In genomic region chr21:43775190-43775589, GRCh38 we compare ENCODE assay signal across 9 cellular contexts. TPM values are rescaled to one million over a fixed set of nuclear protein-coding genes. Genes with fewer than 3 reads are reported as not detected.
DNase-seq lines count a peak whose midpoint lies in the region; ATAC-seq and TF ChIP-seq lines count a peak whose summit lies in the region.
"Had no signal": no experiment of that assay in that cellular context is flagged by ENCODE, and none has a peak within 500 bp of the region (broad histone marks: within the 10 kb centered on the region; RNA-seq: fewer than 3 reads in every experiment).

No MANE protein-coding gene starts in this region.

- H3K36me3 ChIP-seq in BE2C (peaks cover 20% of the 10 kb centered on the region), MM.1S (replicated peaks; ENCODE audit: insufficient read depth, low read length) (peaks cover 18% of the 10 kb centered on the region)

- no peak overlapping the region for H3K27ac ChIP-seq in MM.1S (ENCODE audit: low read length)

- H3K9me3 ChIP-seq in BE2C (no peaks in the 10 kb centered on the region), MM.1S (replicated peaks; ENCODE audit: insufficient read depth, low read length) (no peaks in the 10 kb centered on the region)

- H3K27ac Mint-ChIP-seq in effector memory CD8-positive, alpha-beta T cell: peak overlapping the region; percentile 28 to 82
- H3K27ac Mint-ChIP-seq in nephron progenitor cell: no peak overlapping the region

- H3K9me3 Mint-ChIP-seq in effector memory CD8-positive, alpha-beta T cell: no peaks in the 10 kb centered on the region
- no peaks in the 10 kb centered on the region for H3K9me3 Mint-ChIP-seq in nephron progenitor cell

- H3K4me3 Mint-ChIP-seq in effector memory CD8-positive, alpha-beta T cell: peak overlapping the region; percentile 87 to 91
- H3K4me3 Mint-ChIP-seq in nephron progenitor cell: peak overlapping the region; percentile 89

- ATAC-seq in effector memory CD8-positive, alpha-beta T cell (replicated peaks): no peak
- no peak for ATAC-seq in HG03097 (IDR thresholded peaks at IDR 0.05; ENCODE audit: low FRiP score, unreplicated experiment)
- ATAC-seq in GM21381 (IDR thresholded peaks at IDR 0.05; ENCODE audit: unreplicated experiment): no peak

- H3K9me2 ChIP-seq in MM.1S (replicated peaks; ENCODE audit: insufficient read depth, low read length): no peaks in the 10 kb centered on the region

- peak overlapping the region; percentile 63 for H3K4me2 ChIP-seq in MM.1S (ENCODE audit: low read depth, low read length)

- H4K20me1 ChIP-seq in MM.1S (ENCODE audit: insufficient read depth, low read length): peaks cover 6% of the 10 kb centered on the region; the same call in 1 of the 2 replicates

- H2AFZ ChIP-seq in MM.1S (ENCODE audit: low read length): no peak overlapping the region

- H3K27me3 Mint-ChIP-seq in effector memory CD8-positive, alpha-beta T cell: no peaks in the 10 kb centered on the region
- H3K27me3 Mint-ChIP-seq in nephron progenitor cell (ENCODE audit: low read depth, poor library complexity): peaks cover 9% of the 10 kb centered on the region

- TF ChIP-seq CTCF in BE2C (IDR thresholded peaks at IDR 0.05; ENCODE audit: low read depth, low read length): no peak
- no peak for TF ChIP-seq CTCF in MM.1S (IDR thresholded peaks at IDR 0.05; ENCODE audit: low read length)
- TF ChIP-seq CTCF in nephron progenitor cell (IDR thresholded peaks at IDR 0.05): no peak
- no peak for TF ChIP-seq CTCF in GM10266 (IDR thresholded peaks at IDR 0.05; ENCODE audit: control insufficient read depth, insufficient read depth, low read depth, missing control alignments)

- H3K4me1 ChIP-seq in BE2C (no peaks in the 10 kb centered on the region), MM.1S (ENCODE audit: low read length) (peaks cover 30% of the 10 kb centered on the region)

- H3K4me3 ChIP-seq in BE2C (ENCODE audit: low read depth, low read length) (peak overlapping the region; percentile 84), MM.1S (ENCODE audit: low read length) (peak overlapping the region; percentile 90)

- no peak for DNase-seq in BE2C
- DNase-seq in MM.1S: no peak
- no peak for DNase-seq in effector memory CD8-positive, alpha-beta T cell
- no peak for DNase-seq in nephron progenitor cell
- DNase-seq in NCI-H1048 (lab: John Stamatoyannopoulos, UW): no peak
- no peak for DNase-seq in GM10266 (ENCODE audit: extremely low spot score)
- DNase-seq: NCI-H226 had no signal

- H3F3A ChIP-seq in MM.1S (ENCODE audit: insufficient read depth, low read length): peaks cover 62% of the 10 kb centered on the region

- H3K4me1 Mint-ChIP-seq in effector memory CD8-positive, alpha-beta T cell (ENCODE audit: low read depth in 2 of 2): peaks cover 25 to 33% of the 10 kb centered on the region in 2 donors
- H3K4me1 Mint-ChIP-seq in nephron progenitor cell: peaks cover 51% of the 10 kb centered on the region

- peaks cover 33% of the 10 kb centered on the region for H3K79me2 ChIP-seq in MM.1S (ENCODE audit: low read length)

- H3K27me3 ChIP-seq in BE2C (no peaks in the 10 kb centered on the region), MM.1S (replicated peaks; ENCODE audit: insufficient read depth, low read length) (no peaks in the 10 kb centered on the region)

- peaks cover 21% of the 10 kb centered on the region for H3K36me3 Mint-ChIP-seq in effector memory CD8-positive, alpha-beta T cell (ENCODE audit: insufficient read depth)
- H3K36me3 Mint-ChIP-seq in nephron progenitor cell (ENCODE audit: low read depth): peaks cover 19% of the 10 kb centered on the region

- H3K9ac ChIP-seq in MM.1S (ENCODE audit: low read length): peak overlapping the region; percentile 74

RNA-seq across cellular contexts. Expression of gene CSTB, which starts 0.9 kb away (rescaled TPM):
- 64.1 TPM for polyA plus RNA-seq in BE2C (2012; ENCODE audit: insufficient read depth, insufficient read length, low read depth)

RNA-seq across cellular contexts. Expression of gene RRP1, which starts 14.2 kb away (rescaled TPM):
- polyA plus RNA-seq in BE2C (2012; ENCODE audit: insufficient read depth, insufficient read length, low read depth): 57.2 TPM

RNA-seq across cellular contexts. Expression of gene PDXK, which starts 56.3 kb away (rescaled TPM):
- 49.5 TPM for polyA plus RNA-seq in BE2C (2012; ENCODE audit: insufficient read depth, insufficient read length, low read depth)
